Comparison of ENCODE assay signal across 33 cellular contexts in the genomic region with DNA sequence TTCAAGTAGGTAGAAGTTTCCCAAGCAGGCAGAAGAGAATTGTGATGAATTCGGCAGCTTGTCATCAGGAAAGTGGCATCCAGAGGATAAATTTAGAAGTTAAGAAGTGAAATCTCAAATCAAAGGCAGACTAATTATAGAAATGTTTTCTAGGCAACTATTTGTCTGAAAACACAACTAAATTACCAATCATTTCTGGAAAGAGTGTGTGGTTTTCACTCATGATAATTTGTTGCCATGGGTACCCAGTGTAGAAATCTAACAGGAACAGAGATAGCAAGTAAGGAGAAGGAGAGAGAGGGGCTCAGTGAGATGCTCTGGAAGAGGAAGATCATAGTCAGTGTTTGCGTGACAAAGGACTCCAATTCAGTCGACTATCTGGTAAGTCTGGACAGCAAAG.
DNase-seq lines count a peak whose midpoint lies in the region; ATAC-seq, FAIRE-seq and TF ChIP-seq lines count a peak whose summit lies in the region.
"Had no signal": no experiment of that assay in that cellular context is flagged by ENCODE, and none has a peak within 500 bp of the region (broad histone marks: within the 10 kb centered on the region; RNA-seq: fewer than 3 reads in every experiment).

No MANE protein-coding gene starts in this region.

- H3K4me1 ChIP-seq in GM12878 (ENCODE audit: control insufficient read depth, insufficient read depth, low read length) (no peaks in the 10 kb centered on the region), neural progenitor cell (peaks cover 4% of the 10 kb centered on the region), Karpas-422 (ENCODE audit: low read length) (peaks cover 4% of the 10 kb centered on the region; the same call in 1 of the 2 replicates)
- H3K4me1 ChIP-seq: BE2C had no signal

- CTCF ChIA-PET in GM12878 (lab: Yijun Ruan, JAX) = no interaction called here

- TF ChIP-seq CTCF in GM12878 (IDR thresholded peaks at IDR 0.05 in 2 of 3, conservative IDR thresholded peaks at IDR 0.05 in 1 of 3; ENCODE audit: control insufficient read depth in 2 of 3, extremely low read depth in 1 of 3, insufficient read depth in 1 of 3, low read depth in 3 of 3, low read length in 3 of 3) (no peak), neural progenitor cell (IDR thresholded peaks at IDR 0.05) (no peak)

- H3K9me2 ChIP-seq in Karpas-422 (replicated peaks; ENCODE audit: insufficient read depth, low read length) = no peaks in the 10 kb centered on the region

- TF ChIP-seq RAD21 in GM12878 (IDR thresholded peaks at IDR 0.05; ENCODE audit: insufficient read depth, low read depth, low read length) = no peak

- BruUV-seq in GM12878 (replicated peaks; lab: Mats Ljungman, UMichigan) = no TSS peak

- peaks cover 33% of the 10 kb centered on the region for H3K4me1 Mint-ChIP-seq in neural progenitor cell
- H3K4me1 Mint-ChIP-seq: CD8-positive, alpha-beta memory T cell; immature natural killer cell; stimulated activated effector memory CD8-positive, alpha-beta T cell treated with anti-CD3 and anti-CD28 coated beads, Interleukin-12 subunit alpha, Interleukin-12 subunit beta, amount 100 ng/mL, for 72 hours had no signal

- H4K20me1 ChIP-seq in GM12878 (ENCODE audit: control insufficient read depth, insufficient read depth) (no peaks in the 10 kb centered on the region), neural progenitor cell (ENCODE audit: low read depth) (no peaks in the 10 kb centered on the region), Karpas-422 (ENCODE audit: insufficient read depth, low read depth, low read length) (no peaks in the 10 kb centered on the region)

- H3K9me3 Mint-ChIP-seq in neural progenitor cell = no peaks in the 10 kb centered on the region

- no peak for TF ChIP-seq POLR2A in GM12878 (IDR thresholded peaks at IDR 0.05; ENCODE audit: low read depth, low read length)

- intact Hi-C loops in GM12878 (cut with micrococcal nuclease; ENCODE audit: unreplicated experiment) = no loop called here

- no peaks in the 10 kb centered on the region for H3K36me3 Mint-ChIP-seq in neural progenitor cell
- H3K36me3 Mint-ChIP-seq: CD8-positive, alpha-beta memory T cell; immature natural killer cell; natural killer cell treated with Interleukin-12 subunit alpha and Interleukin-12 subunit beta and Interleukin-15 and Interleukin-18, amount 100 ng/mL, for 72 hours; stimulated activated effector memory CD8-positive, alpha-beta T cell treated with anti-CD3 and anti-CD28 coated beads, Interleukin-12 subunit alpha, Interleukin-12 subunit beta, amount 100 ng/mL, for 72 hours had no signal

- H3K4me3 Mint-ChIP-seq in neural progenitor cell = no peak overlapping the region
- H3K4me3 Mint-ChIP-seq: CD8-positive, alpha-beta memory T cell; immature natural killer cell; natural killer cell treated with Interleukin-12 subunit alpha and Interleukin-12 subunit beta and Interleukin-15 and Interleukin-18, amount 100 ng/mL, for 72 hours; stimulated activated effector memory CD8-positive, alpha-beta T cell treated with anti-CD3 and anti-CD28 coated beads, Interleukin-12 subunit alpha, Interleukin-12 subunit beta, amount 100 ng/mL, for 72 hours had no signal

- POLR2A ChIA-PET in GM12878 (lab: Charles Lee) = no interaction called here

- H3K4me2 ChIP-seq in GM12878 (ENCODE audit: control insufficient read depth, insufficient read depth) (0 out of 2 replicates have a peak overlapping the region, but pooled peaks have one; percentile 3), neural progenitor cell (no peak overlapping the region), Karpas-422 (ENCODE audit: low read depth, low read length, poor library complexity, severe bottlenecking) (no peak overlapping the region)

- no peak overlapping the region for H3K9ac ChIP-seq in GM12878 (ENCODE audit: control insufficient read depth, insufficient read depth, low read length)
- no peak overlapping the region for H3K9ac ChIP-seq in neural progenitor cell
- H3K9ac ChIP-seq in Karpas-422 (ENCODE audit: low read length) = no peak overlapping the region
- H3K9ac ChIP-seq: GM23248 had no signal

- no peaks in the 10 kb centered on the region for H3K79me2 ChIP-seq in GM12878 (ENCODE audit: control insufficient read depth, insufficient read depth, low read length)
- H3K79me2 ChIP-seq in neural progenitor cell (ENCODE audit: low read depth) = no peaks in the 10 kb centered on the region
- H3K79me2 ChIP-seq in Karpas-422 (ENCODE audit: low read length) = no peaks in the 10 kb centered on the region

- H3K27ac ChIP-seq in GM12878 (ENCODE audit: control insufficient read depth, insufficient read depth) = no peak overlapping the region
- H3K27ac ChIP-seq in neural progenitor cell = no peak overlapping the region
- H3K27ac ChIP-seq in Karpas-422 (ENCODE audit: low read length) = no peak overlapping the region
- H3K27ac ChIP-seq: coronary artery, GM23248, tibial nerve had no signal

- H2AFZ ChIP-seq in GM12878 (ENCODE audit: control insufficient read depth, low read depth, low read length) (no peak overlapping the region), neural progenitor cell (replicated peaks) (no peak overlapping the region), Karpas-422 (ENCODE audit: low read length) (no peak overlapping the region)
- H2AFZ ChIP-seq: GM23248 had no signal

- 23% methylated on average over 3 of the region's 3 CpGs for WGBS in GM12878 (ENCODE audit: insufficient coverage, insufficient replicate concordance, low lambda C conversion rate, missing lambda C conversion rate)

- in situ Hi-C loops in GM12878 (cut with MboI) = no loop called here

- SMC1A ChIA-PET in GM12878 (lab: Charles Lee; ENCODE audit: uncharacterized antibody, unreplicated experiment) = interaction anchor here (0.9 to 1.7 kb wide), 5 partner anchors 13 to 201 kb away, joined by 3 to 5 read pairs (median 3); no protein-coding TSS in a partner anchor

- FAIRE-seq in GM12878 (lab: Jason Lieb, UNC) = no peak
- FAIRE-seq: HTR-8/SVneo, K562 had no signal

- RAD21 ChIA-PET in GM12878 (lab: Charles Lee; ENCODE audit: unreplicated experiment) = interaction anchor here (1.1 to 1.5 kb wide), 2 partner anchors 10 to 56 kb away, joined by 3 to 4 read pairs; no protein-coding TSS in a partner anchor

- H3K4me3 ChIP-seq in GM12878 (no peak overlapping the region), neural progenitor cell (no peak overlapping the region), Karpas-422 (ENCODE audit: low read length) (no peak overlapping the region)
- H3K4me3 ChIP-seq: coronary artery, GM23248, K562, MG63, mucosa of descending colon, tibial nerve had no signal

- H3K27me3 Mint-ChIP-seq in neural progenitor cell (ENCODE audit: insufficient read depth, low read depth) = no peaks in the 10 kb centered on the region
- H3K27me3 Mint-ChIP-seq: natural killer cell treated with Interleukin-12 subunit alpha and Interleukin-12 subunit beta and Interleukin-15 and Interleukin-18, amount 100 ng/mL, for 72 hours had no signal

- peak; percentile 8 for DNase-seq in GM12878 (ENCODE audit: low read depth, low spot score)
- no peak for DNase-seq in C1 segment of cervical spinal cord (lab: John Stamatoyannopoulos, UW)
- no peak for DNase-seq in neural progenitor cell (ENCODE audit: low spot score)
- no peak for DNase-seq in Karpas-422
- DNase-seq: ACHN; activated CD4-positive, alpha-beta T cell treated with anti-CD3 and anti-CD28 coated beads, Interleukin-2, amount 50 U/mL, for 4 hours; activated T-cell treated with anti-CD3 and anti-CD28 coated beads, Interleukin-2, amount 50 U/mL, for 48 hours; BE2C; caudate nucleus; CD8-positive, alpha-beta memory T cell; DMS 273 treated with DMSO at 0.1 percent for 48 hours; effector memory CD4-positive, alpha-beta T cell; EL; erythroblast; GM23248; immature natural killer cell; mammary epithelial cell; MG63; mucosa of descending colon; NCI-H2029; NCI-H2227 treated with DMSO at 0.1 percent for 48 hours; NCI-H526; PC-3 had no signal

- no peaks in the 10 kb centered on the region for H3F3A ChIP-seq in neural progenitor cell (ENCODE audit: low read depth)

- H3K27me3 ChIP-seq in GM12878 (replicated peaks in 1 of 2; ENCODE audit: control insufficient read depth in 2 of 2, insufficient read depth in 2 of 2, low read length in 1 of 2) (no peaks in the 10 kb centered on the region), neural progenitor cell (no peaks in the 10 kb centered on the region), Karpas-422 (ENCODE audit: low read length) (no peaks in the 10 kb centered on the region)
- H3K27me3 ChIP-seq: BE2C, MG63, tibial nerve had no signal

- H3K27ac Mint-ChIP-seq in neural progenitor cell = no peak overlapping the region
- H3K27ac Mint-ChIP-seq: CD8-positive, alpha-beta memory T cell; immature natural killer cell; natural killer cell treated with Interleukin-12 subunit alpha and Interleukin-12 subunit beta and Interleukin-15 and Interleukin-18, amount 100 ng/mL, for 72 hours; stimulated activated effector memory CD8-positive, alpha-beta T cell treated with anti-CD3 and anti-CD28 coated beads, Interleukin-12 subunit alpha, Interleukin-12 subunit beta, amount 100 ng/mL, for 72 hours had no signal

- no peaks in the 10 kb centered on the region for H3K36me3 ChIP-seq in GM12878 (ENCODE audit: control insufficient read depth in 2 of 2, insufficient read depth in 2 of 2, low read length in 1 of 2)
- H3K36me3 ChIP-seq in neural progenitor cell = no peaks in the 10 kb centered on the region
- H3K36me3 ChIP-seq in Karpas-422 (ENCODE audit: insufficient read depth, low read length) = no peaks in the 10 kb centered on the region
- H3K36me3 ChIP-seq: BE2C, MG63, tibial nerve had no signal

- H3K9me3 ChIP-seq in GM12878 (replicated peaks; ENCODE audit: control insufficient read depth, insufficient read depth, low read length) = no peaks in the 10 kb centered on the region
- H3K9me3 ChIP-seq in neural progenitor cell (ENCODE audit: low read depth) = no peaks in the 10 kb centered on the region
- no peaks in the 10 kb centered on the region for H3K9me3 ChIP-seq in Karpas-422 (ENCODE audit: low read length)
- H3K9me3 ChIP-seq: BE2C, MG63, mucosa of descending colon, tibial nerve had no signal

- 0 out of 4 replicates have a peak, but pooled peaks of 1 of the 2 experiments have one; percentile 23 for TF ChIP-seq EP300 in GM12878 (IDR thresholded peaks at IDR 0.05; ENCODE audit: borderline replicate concordance in 1 of 2, control insufficient read depth in 1 of 2, low read depth in 2 of 2, low read length in 2 of 2)

- peak; percentile 55 for ATAC-seq in GM18861 (IDR thresholded peaks at IDR 0.05; ENCODE audit: unreplicated experiment)
- peak; percentile 50 for ATAC-seq in GM19452 (IDR thresholded peaks at IDR 0.05; ENCODE audit: unreplicated experiment)
- peak; percentile 56 for ATAC-seq in HG02981 (IDR thresholded peaks at IDR 0.05; ENCODE audit: unreplicated experiment)
- peak; percentile 80 for ATAC-seq in GM12878
- ATAC-seq: activated CD4-positive, CD25-positive, alpha-beta regulatory T cell treated with anti-CD3 and anti-CD28 coated beads, Interleukin-2, amount 50 U/mL, for 24 hours; K562; mucosa of descending colon; natural killer cell treated with Interleukin-12 subunit alpha and Interleukin-12 subunit beta and Interleukin-15 and Interleukin-18, amount 100 ng/mL, for 72 hours; PC-3; stimulated activated effector memory CD8-positive, alpha-beta T cell treated with anti-CD3 and anti-CD28 coated beads, Interleukin-12 subunit alpha, Interleukin-12 subunit beta, amount 100 ng/mL, for 72 hours had no signal

TF ChIP-seq in GM12878, 131 proteins besides CTCF, POLR2A, EP300 and RAD21 (continues in another document):
- no peak for TF ChIP-seq TAF1 (IDR thresholded peaks at IDR 0.05; ENCODE audit: borderline replicate concordance, low read depth, low read length)
